In genomic region chr17:16972346-16972745, GRCh38 we compare ENCODE assay signal across 17 cellular contexts. TPM values are rescaled to one million over a fixed set of nuclear protein-coding genes. Genes with fewer than 3 reads are reported as not detected.
DNase-seq lines count a peak whose midpoint lies in the region; ATAC-seq, FAIRE-seq and TF ChIP-seq lines count a peak whose summit lies in the region.
"Had no signal": no experiment of that assay in that cellular context is flagged by ENCODE, and none has a peak within 500 bp of the region (broad histone marks: within the 10 kb centered on the region; RNA-seq: fewer than 3 reads in every experiment).

No MANE protein-coding gene starts in this region.

- no peaks in the 10 kb centered on the region; the same call in 1 of the 2 replicates for H4K20me1 ChIP-seq in K562 (replicated peaks; ENCODE audit: control insufficient read depth, insufficient read depth, low read length)

- no peak for TF ChIP-seq EP300 in K562 (IDR thresholded peaks at IDR 0.05; ENCODE audit: low read length)

- H3K4me1 ChIP-seq in CD4-positive, CD25-positive, alpha-beta regulatory T cell (ENCODE audit: control insufficient read depth, insufficient read depth, low read length, poor library complexity, severe bottlenecking), result peaks cover 21% of the 10 kb centered on the region
- no peaks in the 10 kb centered on the region for H3K4me1 ChIP-seq in K562 (replicated peaks in 1 of 2; ENCODE audit: control insufficient read depth in 2 of 2, insufficient read depth in 2 of 2, low read length in 2 of 2)

- H3K4me1 Mint-ChIP-seq in CD4-positive, CD25-positive, alpha-beta regulatory T cell, result peaks cover 18 to 41% (median 26%) of the 10 kb centered on the region in 4 donors
- peaks cover 55 to 62% (median 60%) of the 10 kb centered on the region in 3 donors for H3K4me1 Mint-ChIP-seq in IgD-negative memory B cell
- peaks cover 11% of the 10 kb centered on the region for H3K4me1 Mint-ChIP-seq in stimulated activated effector memory CD8-positive, alpha-beta T cell treated with anti-CD3 and anti-CD28 coated beads, Interleukin-12 subunit alpha, Interleukin-12 subunit beta, amount 100 ng/mL, for 72 hours

- H3K9me3 ChIP-seq in CD4-positive, CD25-positive, alpha-beta regulatory T cell (ENCODE audit: control insufficient read depth in 2 of 2, low read length in 2 of 2), result no peaks in the 10 kb centered on the region
- H3K9me3 ChIP-seq in K562 (replicated peaks; ENCODE audit: control insufficient read depth, insufficient read depth, low read depth, low read length), result no peaks in the 10 kb centered on the region
- H3K9me3 ChIP-seq: MG63 had no signal

- TF ChIP-seq CTCF in K562 (IDR thresholded peaks at IDR 0.05 in 2 of 3, conservative IDR thresholded peaks at IDR 0.05 in 1 of 3; ENCODE audit: insufficient read depth in 2 of 3, low read depth in 1 of 3, low read length in 3 of 3), result no peak

- POLR2A ChIA-PET in K562 (lab: Yijun Ruan, JAX), result interaction anchor here (0.6 kb wide), 1 partner anchor 23 kb away, joined by 3 read pairs; no protein-coding TSS in a partner anchor

- no peak for FAIRE-seq in K562 (lab: Jason Lieb, UNC)
- FAIRE-seq: HTR-8/SVneo had no signal

- peak overlapping the region; percentile 11 for H3K27ac ChIP-seq in CD4-positive, CD25-positive, alpha-beta regulatory T cell (ENCODE audit: insufficient read depth, low read length, poor library complexity, severe bottlenecking)
- no peak overlapping the region for H3K27ac ChIP-seq in K562 (ENCODE audit: extremely low read depth, low read depth, low read length)
- H3K27ac ChIP-seq: GM23248, SK-N-MC had no signal

- 5% methylated on average over 5 of the region's 6 CpGs for WGBS in K562 (ENCODE audit: insufficient coverage, low coverage, missing lambda C conversion rate)

- DNase-seq in CD4-positive, CD25-positive, alpha-beta regulatory T cell, result no peak
- DNase-seq in K562 (ENCODE audit: extremely low read depth in 1 of 4, low spot score in 3 of 4), result no peak
- DNase-seq in stimulated activated effector memory CD8-positive, alpha-beta T cell treated with anti-CD3 and anti-CD28 coated beads, Interleukin-12 subunit alpha, Interleukin-12 subunit beta, amount 100 ng/mL, for 72 hours (ENCODE audit: low spot score in 2 of 2), result no peak
- DNase-seq in left colon, result no peak
- no peak for DNase-seq in central memory CD4-positive, alpha-beta T cell
- DNase-seq: ACHN; CD8-positive, alpha-beta memory T cell; GM23248; KG1; MG63; NCI-H1105 treated with DMSO at 0.1 percent for 48 hours; NCI-H187; NCI-H446 had no signal

- H3K9me3 Mint-ChIP-seq in CD4-positive, CD25-positive, alpha-beta regulatory T cell, result no peaks in the 10 kb centered on the region
- H3K9me3 Mint-ChIP-seq in IgD-negative memory B cell, result no peaks in the 10 kb centered on the region
- H3K9me3 Mint-ChIP-seq in stimulated activated effector memory CD8-positive, alpha-beta T cell treated with anti-CD3 and anti-CD28 coated beads, Interleukin-12 subunit alpha, Interleukin-12 subunit beta, amount 100 ng/mL, for 72 hours, result no peaks in the 10 kb centered on the region
- H3K9me3 Mint-ChIP-seq: CD8-positive, alpha-beta memory T cell had no signal

- H3K4me2 ChIP-seq in K562 (ENCODE audit: insufficient read depth, low read length), result no peak overlapping the region

- in situ Hi-C loops in K562 (cut with MboI), result no loop called here

- no peak for TF ChIP-seq RAD21 in K562 (CRISPR knock-in tag; conservative IDR thresholded peaks at IDR 0.05 in 1 of 2, IDR thresholded peaks at IDR 0.05 in 1 of 2)

- no peak overlapping the region for H2AFZ ChIP-seq in K562 (ENCODE audit: low read depth, low read length)
- H2AFZ ChIP-seq: GM23248 had no signal

- H3K27me3 ChIP-seq in CD4-positive, CD25-positive, alpha-beta regulatory T cell (ENCODE audit: control insufficient read depth, insufficient read depth, low read length), result no peaks in the 10 kb centered on the region
- peaks cover 13 to 38% of the 10 kb centered on the region in 2 experiments; a peak in 4 of 5 replicates for H3K27me3 ChIP-seq in K562 (ENCODE audit: control insufficient read depth in 2 of 2, insufficient read depth in 2 of 2, low read length in 2 of 2)
- H3K27me3 ChIP-seq: MG63 had no signal

- H3K4me3 Mint-ChIP-seq in CD4-positive, CD25-positive, alpha-beta regulatory T cell, result no peak overlapping the region
- H3K4me3 Mint-ChIP-seq in IgD-negative memory B cell, result peak overlapping the region; percentile 87 to 99 (median 98)
- no peak overlapping the region for H3K4me3 Mint-ChIP-seq in stimulated activated effector memory CD8-positive, alpha-beta T cell treated with anti-CD3 and anti-CD28 coated beads, Interleukin-12 subunit alpha, Interleukin-12 subunit beta, amount 100 ng/mL, for 72 hours
- H3K4me3 Mint-ChIP-seq: CD8-positive, alpha-beta memory T cell had no signal

- TF ChIP-seq POLR2A in K562 (conservative IDR thresholded peaks at IDR 0.05), result no peak

- no peak for ATAC-seq in CD4-positive, CD25-positive, alpha-beta regulatory T cell (ENCODE audit: low read depth in 2 of 2)
- no peak for ATAC-seq in K562
- no peak for ATAC-seq in stimulated activated effector memory CD8-positive, alpha-beta T cell treated with anti-CD3 and anti-CD28 coated beads, Interleukin-12 subunit alpha, Interleukin-12 subunit beta, amount 100 ng/mL, for 72 hours
- no peak for ATAC-seq in left colon
- no peak for ATAC-seq in HG03342 (IDR thresholded peaks at IDR 0.05; ENCODE audit: unreplicated experiment)

- no peak overlapping the region for H3K9ac ChIP-seq in K562 (ENCODE audit: insufficient read depth in 1 of 2, low read depth in 2 of 2, low read length in 2 of 2)
- H3K9ac ChIP-seq: GM23248 had no signal

- no peaks in the 10 kb centered on the region for H3K36me3 ChIP-seq in CD4-positive, CD25-positive, alpha-beta regulatory T cell (ENCODE audit: control insufficient read depth, insufficient read depth, low read length)
- no peaks in the 10 kb centered on the region for H3K36me3 ChIP-seq in K562 (ENCODE audit: control insufficient read depth, insufficient read depth, low read length)
- H3K36me3 ChIP-seq: MG63 had no signal

- H3K9me1 ChIP-seq in K562 (ENCODE audit: control insufficient read depth, insufficient read depth, low read length), result no peaks in the 10 kb centered on the region

- H3K27ac Mint-ChIP-seq in CD4-positive, CD25-positive, alpha-beta regulatory T cell, result peak overlapping the region in 1 of 3 donors; percentile 74
- H3K27ac Mint-ChIP-seq in IgD-negative memory B cell, result peak overlapping the region; percentile 84 to 98 (median 97)
- H3K27ac Mint-ChIP-seq in stimulated activated effector memory CD8-positive, alpha-beta T cell treated with anti-CD3 and anti-CD28 coated beads, Interleukin-12 subunit alpha, Interleukin-12 subunit beta, amount 100 ng/mL, for 72 hours, result peak overlapping the region; percentile 39

- no peak overlapping the region for H3K4me3 ChIP-seq in CD4-positive, CD25-positive, alpha-beta regulatory T cell (ENCODE audit: low read depth, low read length)
- H3K4me3 ChIP-seq in K562, result no peak overlapping the region
- H3K4me3 ChIP-seq: GM23248, MG63, SK-N-MC had no signal

- peaks cover 4% of the 10 kb centered on the region for H3K27me3 Mint-ChIP-seq in CD4-positive, CD25-positive, alpha-beta regulatory T cell
- peaks cover 2% of the 10 kb centered on the region for H3K27me3 Mint-ChIP-seq in IgD-negative memory B cell

- no peaks in the 10 kb centered on the region for H3K79me2 ChIP-seq in K562 (ENCODE audit: control insufficient read depth, insufficient read depth, low read length)

- no peaks in the 10 kb centered on the region for H3K36me3 Mint-ChIP-seq in CD4-positive, CD25-positive, alpha-beta regulatory T cell
- peaks cover 2% of the 10 kb centered on the region for H3K36me3 Mint-ChIP-seq in IgD-negative memory B cell
- H3K36me3 Mint-ChIP-seq in stimulated activated effector memory CD8-positive, alpha-beta T cell treated with anti-CD3 and anti-CD28 coated beads, Interleukin-12 subunit alpha, Interleukin-12 subunit beta, amount 100 ng/mL, for 72 hours, result no peaks in the 10 kb centered on the region
- H3K36me3 Mint-ChIP-seq: CD8-positive, alpha-beta memory T cell had no signal

- no TSS peak for BruUV-seq in K562 (replicated peaks; lab: Mats Ljungman, UMichigan)

- CTCF ChIA-PET in K562 (lab: Yijun Ruan, JAX; ENCODE audit: low intra/inter-chr PET ratio), result no interaction called here

- intact Hi-C loops in K562 (cut with micrococcal nuclease) (no loop called here), left colon (cut with DNase I, micrococcal nuclease) (no loop called here)

TF ChIP-seq in K562, 482 proteins besides CTCF, POLR2A, EP300 and RAD21 (continues in another document):
- TF ChIP-seq SRSF3 (IDR thresholded peaks at IDR 0.05; ENCODE audit: insufficient read depth, low read length) (no peak), ZFP36 (IDR thresholded peaks at IDR 0.05; ENCODE audit: low read depth, low read length, partially characterized antibody) (peak; percentile 56)

RNA-seq across cellular contexts. Expression of gene TNFRSF13B, which starts 0.4 kb away (rescaled TPM):
- 3.1 TPM for total RNA-seq in CD4-positive, CD25-positive, alpha-beta regulatory T cell
- polyA plus RNA-seq in CD4-positive, CD25-positive, alpha-beta regulatory T cell, result 1 to 10 TPM in 3 of 4 donors, under 1 TPM in 1; 0.73 to 4.8 (median 3.0) TPM
- 224 TPM for polyA plus RNA-seq in IgD-negative memory B cell
- not detected in 2 replicates for total RNA-seq in K562 (2011; cell fraction: chromatin; rRNA removed; ENCODE audit: low replicate concordance)
- total RNA-seq in K562 (2011; cell fraction: nucleolus; rRNA removed), result not detected in 2 replicates
- total RNA-seq in K562 (2011; cell fraction: nucleoplasm; rRNA removed), result not detected in 2 replicates
- not detected in 2 replicates for total RNA-seq in K562 (2014; rRNA removed)
- total RNA-seq in K562 (2014; rRNA removed; fragmentation: Illumina TruSeq; extraction: Trizol), result not detected in 2 replicates
- total RNA-seq in K562 (2015; rRNA removed; fragmentation: Illumina TruSeq; extraction: Trizol), result not detected in 2 replicates
- 0.31 TPM in 1 of 2 replicates, not detected in the other for total RNA-seq in K562 (2021)
- polyA plus RNA-seq in K562 (2011; rRNA removed), result not detected in 2 replicates
- not detected in 2 replicates for polyA plus RNA-seq in K562 (2011; cell fraction: cytosol; rRNA removed)
- not detected in 2 replicates for polyA plus RNA-seq in K562 (2011; cell fraction: nucleus; rRNA removed)
- polyA plus RNA-seq in K562 (2012), result 0.11 TPM in 1 of 2 replicates, not detected in the other
- polyA plus RNA-seq in K562 (2014; fragmentation: Illumina TruSeq; extraction: Trizol), result not detected in 2 replicates
- polyA plus RNA-seq in K562 (2014; fragmentation: Nextera tagmentation; extraction: Ambion mirVana), result not detected
- not detected in 2 replicates for polyA plus RNA-seq in K562 (2014; rRNA removed)
- polyA minus RNA-seq in K562 (2011; rRNA and poly(A)+ RNA removed), result not detected in 2 replicates
- polyA minus RNA-seq in K562 (2011; cell fraction: cytosol; rRNA and poly(A)+ RNA removed), result not detected in 2 replicates
- polyA minus RNA-seq in K562 (2011; cell fraction: nucleus; rRNA and poly(A)+ RNA removed), result not detected in 2 replicates
- 1 to 10 TPM in 1 of 2 donors, under 1 TPM in 1; 0.79 to 1.4 TPM for total RNA-seq in left colon
- total RNA-seq: CD8-positive, alpha-beta memory T cell; GM23248 had no signal
- polyA plus RNA-seq: CD8-positive, alpha-beta memory T cell; GM23248 had no signal

Comparison
In these comparisons a context has a peak if more than half of its experiments do, and no peak if none do; other contexts are left out.
1. H3K4me3 Mint-ChIP-seq: peak in IgD-negative memory B cell (4 of 4); none in CD4-positive, CD25-positive, alpha-beta regulatory T cell (0 of 4) and stimulated activated effector memory CD8-positive, alpha-beta T cell treated with anti-CD3 and anti-CD28 coated beads, Interleukin-12 subunit alpha, Interleukin-12 subunit beta, amount 100 ng/mL, for 72 hours (single experiment).